ENCODE assay signal across 1 cellular context in the genomic region with DNA sequence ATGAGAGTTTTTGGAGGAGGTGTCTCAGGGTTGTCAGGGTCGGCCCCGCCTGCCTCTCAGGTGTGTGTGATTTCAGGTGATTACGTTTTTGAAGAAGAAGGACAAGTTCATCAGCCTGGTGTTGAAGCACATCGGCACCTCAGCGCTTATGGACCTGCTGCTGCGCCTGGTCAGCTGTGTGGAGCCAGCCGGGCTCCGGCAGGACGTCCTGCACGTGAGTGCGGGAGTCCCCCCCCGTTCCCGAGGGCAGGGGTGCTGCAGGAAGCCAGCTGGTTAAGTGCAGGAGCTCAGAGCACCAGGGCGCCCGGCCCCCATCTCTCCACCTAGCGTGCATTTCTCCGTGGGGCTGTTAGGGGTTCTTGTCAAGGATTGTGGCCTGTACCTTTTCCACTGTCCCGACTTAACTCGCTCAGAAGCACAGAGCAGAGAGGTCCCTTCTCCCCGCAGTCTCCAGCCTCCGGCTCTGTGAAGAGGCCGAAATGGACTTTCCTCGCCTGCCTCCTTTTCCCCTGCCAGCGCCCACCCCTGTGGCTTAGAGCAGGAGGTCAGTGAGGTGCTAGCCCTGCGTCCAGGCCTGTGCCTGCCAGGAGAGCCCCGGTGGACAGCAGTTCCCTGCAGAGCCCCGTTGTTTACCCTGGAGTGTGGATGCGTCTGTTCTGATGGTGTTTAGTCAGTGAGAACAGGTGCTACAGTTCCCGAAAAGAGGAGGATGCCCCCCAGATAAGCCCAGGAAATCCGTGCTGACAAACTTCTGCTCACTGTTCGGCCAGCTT.
TF ChIP-seq lines count a peak whose summit lies in the region.

No MANE protein-coding gene starts in this region.

TF ChIP-seq in HepG2, 621 proteins besides CTCF, POLR2A, EP300 and RAD21:
- TF ChIP-seq NFKB2 (CRISPR knock-in tag; IDR thresholded peaks at IDR 0.05; ENCODE audit: borderline replicate concordance) (no peak), ZNF83 (CRISPR knock-in tag; IDR thresholded peaks at IDR 0.05; ENCODE audit: borderline replicate concordance) (no peak), MEIS1 (CRISPR knock-in tag; IDR thresholded peaks at IDR 0.05; ENCODE audit: borderline replicate concordance) (no peak), ZNF660 (CRISPR knock-in tag; IDR thresholded peaks at IDR 0.05; ENCODE audit: borderline replicate concordance, low read depth) (no peak), ZNF263 (CRISPR knock-in tag; IDR thresholded peaks at IDR 0.05) (no peak), AGO2 (optimal IDR thresholded peaks at IDR 0.05; ENCODE audit: low read depth, low read length) (peak; percentile 78), RBM22 (optimal IDR thresholded peaks at IDR 0.05; ENCODE audit: low read length) (peak; percentile 57)
- TF ChIP-seq, protein P1, sequence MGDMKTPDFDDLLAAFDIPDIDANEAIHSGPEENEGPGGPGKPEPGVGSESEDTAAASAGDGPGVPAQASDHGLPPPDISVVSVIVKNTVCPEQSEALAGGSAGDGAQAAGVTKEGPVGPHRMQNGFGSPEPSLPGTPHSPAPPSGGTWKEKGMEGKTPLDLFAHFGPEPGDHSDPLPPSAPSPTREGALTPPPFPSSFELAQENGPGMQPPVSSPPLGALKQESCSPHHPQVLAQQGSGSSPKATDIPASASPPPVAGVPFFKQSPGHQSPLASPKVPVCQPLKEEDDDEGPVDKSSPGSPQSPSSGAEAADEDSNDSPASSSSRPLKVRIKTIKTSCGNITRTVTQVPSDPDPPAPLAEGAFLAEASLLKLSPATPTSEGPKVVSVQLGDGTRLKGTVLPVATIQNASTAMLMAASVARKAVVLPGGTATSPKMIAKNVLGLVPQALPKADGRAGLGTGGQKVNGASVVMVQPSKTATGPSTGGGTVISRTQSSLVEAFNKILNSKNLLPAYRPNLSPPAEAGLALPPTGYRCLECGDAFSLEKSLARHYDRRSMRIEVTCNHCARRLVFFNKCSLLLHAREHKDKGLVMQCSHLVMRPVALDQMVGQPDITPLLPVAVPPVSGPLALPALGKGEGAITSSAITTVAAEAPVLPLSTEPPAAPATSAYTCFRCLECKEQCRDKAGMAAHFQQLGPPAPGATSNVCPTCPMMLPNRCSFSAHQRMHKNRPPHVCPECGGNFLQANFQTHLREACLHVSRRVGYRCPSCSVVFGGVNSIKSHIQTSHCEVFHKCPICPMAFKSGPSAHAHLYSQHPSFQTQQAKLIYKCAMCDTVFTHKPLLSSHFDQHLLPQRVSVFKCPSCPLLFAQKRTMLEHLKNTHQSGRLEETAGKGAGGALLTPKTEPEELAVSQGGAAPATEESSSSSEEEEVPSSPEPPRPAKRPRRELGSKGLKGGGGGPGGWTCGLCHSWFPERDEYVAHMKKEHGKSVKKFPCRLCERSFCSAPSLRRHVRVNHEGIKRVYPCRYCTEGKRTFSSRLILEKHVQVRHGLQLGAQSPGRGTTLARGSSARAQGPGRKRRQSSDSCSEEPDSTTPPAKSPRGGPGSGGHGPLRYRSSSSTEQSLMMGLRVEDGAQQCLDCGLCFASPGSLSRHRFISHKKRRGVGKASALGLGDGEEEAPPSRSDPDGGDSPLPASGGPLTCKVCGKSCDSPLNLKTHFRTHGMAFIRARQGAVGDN (CRISPR knock-in tag; IDR thresholded peaks at IDR 0.05): peak; percentile 6; the same call in 1 of the 2 replicates
